Comparison of ENCODE assay signal across 20 cellular contexts in genomic region chr1:117290855-117291254, GRCh38.
DNase-seq lines count a peak whose midpoint lies in the region; ATAC-seq, FAIRE-seq and TF ChIP-seq lines count a peak whose summit lies in the region.
"Had no signal": no experiment of that assay in that cellular context is flagged by ENCODE, and none has a peak within 500 bp of the region (broad histone marks: within the 10 kb centered on the region; RNA-seq: fewer than 3 reads in every experiment).

No MANE protein-coding gene starts in this region.

- intact Hi-C loops in HepG2 (cut with micrococcal nuclease; ENCODE audit: unreplicated experiment): no loop called here
- intact Hi-C loops in right lobe of liver (cut with DNase I): no loop called here
- intact Hi-C loops in Right ventricle myocardium superior (cut with DNase I): no loop called here
- intact Hi-C loops in activated T-helper 2 cell treated with anti-CD3 and anti-CD28 coated beads, Interferon-gamma antibody, Interleukin-2, Interleukin-4, amounts not matched to agents 10 μg/mL and 5 μg/mL and 100 μg/mL, durations not matched to agents 14 hours and 24 hours and 36 hours (cut with micrococcal nuclease): no loop called here

- POLR2A ChIA-PET in HepG2 (lab: Yijun Ruan, JAX): no interaction called here

- H3K4me3 ChIP-seq in HepG2 (replicated peaks in 1 of 3; ENCODE audit: insufficient read depth in 1 of 3, low read depth in 2 of 3, low read length in 3 of 3) (no peak overlapping the region), right lobe of liver (no peak overlapping the region), adipocyte (ENCODE audit: low read length) (no peak overlapping the region), fibroblast of mammary gland (ENCODE audit: control insufficient read depth, low read depth, low read length) (no peak overlapping the region), coronary artery (no peak overlapping the region)
- H3K4me3 ChIP-seq: GM23338, MG63 had no signal

- H3K4me1 ChIP-seq in HepG2 (ENCODE audit: insufficient read depth, low read length): no peaks in the 10 kb centered on the region
- H3K4me1 ChIP-seq in right lobe of liver: no peaks in the 10 kb centered on the region
- H3K4me1 ChIP-seq in adipocyte (ENCODE audit: control insufficient read depth, insufficient read depth, low read length): peaks cover 8% of the 10 kb centered on the region

- H3K9me3 ChIP-seq in HepG2 (ENCODE audit: low read length) (no peaks in the 10 kb centered on the region), right lobe of liver (no peaks in the 10 kb centered on the region), adipocyte (ENCODE audit: control insufficient read depth, low read length) (no peaks in the 10 kb centered on the region)
- H3K9me3 ChIP-seq: MG63 had no signal

- no peaks in the 10 kb centered on the region for H3K36me3 ChIP-seq in HepG2 (replicated peaks in 1 of 2; ENCODE audit: control insufficient read depth in 1 of 2, insufficient read depth in 2 of 2, low read length in 2 of 2)
- no peaks in the 10 kb centered on the region for H3K36me3 ChIP-seq in right lobe of liver
- no peaks in the 10 kb centered on the region for H3K36me3 ChIP-seq in adipocyte (ENCODE audit: control insufficient read depth, insufficient read depth, low read length, severe bottlenecking)
- H3K36me3 ChIP-seq: MG63 had no signal

- H3K4me2 ChIP-seq in HepG2 (ENCODE audit: low read depth, low read length): no peak overlapping the region
- H3K4me2 ChIP-seq: GM23338 had no signal

- no peak overlapping the region for H2AFZ ChIP-seq in HepG2 (ENCODE audit: low read length)
- H2AFZ ChIP-seq: GM23338 had no signal

- no peak for TF ChIP-seq POLR2A in HepG2 (IDR thresholded peaks at IDR 0.05; ENCODE audit: insufficient read depth in 1 of 2, low read depth in 2 of 2, low read length in 2 of 2)
- TF ChIP-seq POLR2A in right lobe of liver (IDR thresholded peaks at IDR 0.05): no peak

- FAIRE-seq in HepG2 (lab: Jason Lieb, UNC): no peak
- FAIRE-seq: A204.1 had no signal

- H3K27ac Mint-ChIP-seq in activated T-helper 2 cell treated with anti-CD3 and anti-CD28 coated beads, Interferon-gamma antibody, Interleukin-2, Interleukin-4, amounts not matched to agents 10 μg/mL and 5 μg/mL and 100 μg/mL, durations not matched to agents 14 hours and 24 hours and 36 hours: no peak overlapping the region
- H3K27ac Mint-ChIP-seq: CD4-positive, CD25-positive, alpha-beta regulatory T cell; GM23338 had no signal

- H4K20me1 ChIP-seq in HepG2 (ENCODE audit: insufficient read depth, low read length): no peaks in the 10 kb centered on the region

- CTCF ChIA-PET in HepG2 (lab: Yijun Ruan, JAX; ENCODE audit: low intra/inter-chr PET ratio, low total read pairs): no interaction called here

- in situ Hi-C loops in HepG2 (cut with HindIII; ENCODE audit: extremely low pct_ligation_motif_present, low pct_unique_long_range_greater_than_20kb): loop anchor here (25.0 kb wide), 1 partner anchor 154 kb away; no protein-coding TSS in a partner anchor

- no peaks in the 10 kb centered on the region for H3K79me2 ChIP-seq in HepG2 (ENCODE audit: insufficient read depth, low read length)

- H3K27ac ChIP-seq in HepG2 (ENCODE audit: extremely low read length, insufficient read depth, low read length) (no peak overlapping the region), right lobe of liver (no peak overlapping the region), coronary artery (no peak overlapping the region)

- no TSS peak for BruUV-seq in HepG2 (replicated peaks; lab: Mats Ljungman, UMichigan)

- TF ChIP-seq CTCF in HepG2 (CRISPR knock-in tag; IDR thresholded peaks at IDR 0.05): no peak
- no peak for TF ChIP-seq CTCF in right lobe of liver (IDR thresholded peaks at IDR 0.05)
- no peak for TF ChIP-seq CTCF in fibroblast of mammary gland (conservative IDR thresholded peaks at IDR 0.05; ENCODE audit: control insufficient read depth, insufficient read depth, low read depth, low read length)
- no peak for TF ChIP-seq CTCF in coronary artery (IDR thresholded peaks at IDR 0.05)

- TF ChIP-seq EP300 in HepG2 (IDR thresholded peaks at IDR 0.05; ENCODE audit: low read depth in 2 of 2, low read length in 2 of 2) (no peak), HepG2 (CRISPR knock-in tag; IDR thresholded peaks at IDR 0.05; ENCODE audit: borderline replicate concordance) (no peak)

- peaks cover 6% of the 10 kb centered on the region for H3K27me3 Mint-ChIP-seq in activated T-helper 2 cell treated with anti-CD3 and anti-CD28 coated beads, Interferon-gamma antibody, Interleukin-2, Interleukin-4, amounts not matched to agents 10 μg/mL and 5 μg/mL and 100 μg/mL, durations not matched to agents 14 hours and 24 hours and 36 hours (ENCODE audit: low read depth)

- H3K4me3 Mint-ChIP-seq in activated T-helper 2 cell treated with anti-CD3 and anti-CD28 coated beads, Interferon-gamma antibody, Interleukin-2, Interleukin-4, amounts not matched to agents 10 μg/mL and 5 μg/mL and 100 μg/mL, durations not matched to agents 14 hours and 24 hours and 36 hours (ENCODE audit: low read depth): no peak overlapping the region
- H3K4me3 Mint-ChIP-seq: CD4-positive, CD25-positive, alpha-beta regulatory T cell; GM23338 had no signal

- no peaks in the 10 kb centered on the region for H3K9me3 Mint-ChIP-seq in activated T-helper 2 cell treated with anti-CD3 and anti-CD28 coated beads, Interferon-gamma antibody, Interleukin-2, Interleukin-4, amounts not matched to agents 10 μg/mL and 5 μg/mL and 100 μg/mL, durations not matched to agents 14 hours and 24 hours and 36 hours
- H3K9me3 Mint-ChIP-seq: GM23338 had no signal

- no peaks in the 10 kb centered on the region for H3K4me1 Mint-ChIP-seq in activated T-helper 2 cell treated with anti-CD3 and anti-CD28 coated beads, Interferon-gamma antibody, Interleukin-2, Interleukin-4, amounts not matched to agents 10 μg/mL and 5 μg/mL and 100 μg/mL, durations not matched to agents 14 hours and 24 hours and 36 hours (ENCODE audit: low read depth)
- H3K4me1 Mint-ChIP-seq: CD4-positive, CD25-positive, alpha-beta regulatory T cell had no signal

- DNase-seq in HepG2 (ENCODE audit: low spot score) (no peak), right lobe of liver (no peak), adipocyte (ENCODE audit: low read depth) (peak; percentile 5), fibroblast of mammary gland (ENCODE audit: low read depth) (peak; percentile 59), coronary artery (ENCODE audit: low spot score) (no peak), Right ventricle myocardium superior (no peak)
- no peak for DNase-seq in activated T-helper 2 cell treated with anti-CD3 and anti-CD28 coated beads, Interferon-gamma antibody, Interleukin-2, Interleukin-4, amounts not matched to agents 10 μg/mL and 5 μg/mL and 100 μg/mL, durations not matched to agents 14 hours and 24 hours and 36 hours (ENCODE audit: low spot score)
- no peak for DNase-seq in activated CD4-positive, CD25-positive, alpha-beta regulatory T cell treated with anti-CD3 and anti-CD28 coated beads, Interleukin-2, amount 50 U/mL, for 72 hours
- DNase-seq: AML-193; CD4-positive, CD25-positive, alpha-beta regulatory T cell; DMS79 treated with DMSO at 0.1 percent for 48 hours; GF-D8; MG63; NCI-H1092 treated with DMSO at 0.1 percent for 48 hours; NCI-H1694; NCI-H774; SHP77 treated with DMSO at 0.1 percent for 48 hours had no signal

- ATAC-seq in HepG2 (no peak), right lobe of liver (no peak), Right ventricle myocardium superior (ENCODE audit: poor library complexity) (no peak)
- ATAC-seq: GM23338, Panc1 had no signal

- no peaks in the 10 kb centered on the region for H3K27me3 ChIP-seq in HepG2 (ENCODE audit: control insufficient read depth in 1 of 2, insufficient read depth in 2 of 2, low read length in 2 of 2)
- no peaks in the 10 kb centered on the region for H3K27me3 ChIP-seq in right lobe of liver
- no peaks in the 10 kb centered on the region for H3K27me3 ChIP-seq in adipocyte (replicated peaks; ENCODE audit: control insufficient read depth, insufficient read depth, low read length)
- H3K27me3 ChIP-seq: MG63 had no signal

- no peak for TF ChIP-seq RAD21 in HepG2 (CRISPR knock-in tag; IDR thresholded peaks at IDR 0.05)

- H3K9ac ChIP-seq in HepG2 (ENCODE audit: insufficient read depth, low read depth, low read length): no peak overlapping the region
- no peak overlapping the region for H3K9ac ChIP-seq in adipocyte (ENCODE audit: low read length)

- H3K36me3 Mint-ChIP-seq in activated T-helper 2 cell treated with anti-CD3 and anti-CD28 coated beads, Interferon-gamma antibody, Interleukin-2, Interleukin-4, amounts not matched to agents 10 μg/mL and 5 μg/mL and 100 μg/mL, durations not matched to agents 14 hours and 24 hours and 36 hours (ENCODE audit: low read depth): no peaks in the 10 kb centered on the region
- H3K36me3 Mint-ChIP-seq: CD4-positive, CD25-positive, alpha-beta regulatory T cell had no signal

TF ChIP-seq in HepG2, 621 proteins besides CTCF, POLR2A, EP300 and RAD21:
- TF ChIP-seq MAFK (conservative IDR thresholded peaks at IDR 0.05 in 1 of 2, IDR thresholded peaks at IDR 0.05 in 1 of 2; ENCODE audit: low read length in 2 of 2) (0 out of 4 replicates have a peak, but pooled peaks have one; percentile 4 to 8), SNAPC2 (CRISPR knock-in tag; IDR thresholded peaks at IDR 0.05) (no peak)

Comparison
In these comparisons a context has a peak if more than half of its experiments do, and no peak if none do; other contexts are left out.
1. DNase-seq: peak in adipocyte (single experiment) and fibroblast of mammary gland (single experiment); none in HepG2 (single experiment), right lobe of liver (0 of 3), coronary artery (single experiment), Right ventricle myocardium superior (single experiment), activated T-helper 2 cell treated with anti-CD3 and anti-CD28 coated beads, Interferon-gamma antibody, Interleukin-2, Interleukin-4, amounts not matched to agents 10 μg/mL and 5 μg/mL and 100 μg/mL, durations not matched to agents 14 hours and 24 hours and 36 hours (single experiment) and activated CD4-positive, CD25-positive, alpha-beta regulatory T cell treated with anti-CD3 and anti-CD28 coated beads, Interleukin-2, amount 50 U/mL, for 72 hours (single experiment).